In genomic region chr6:15476631-15477380, GRCh38 we compare ENCODE assay signal across 13 cellular contexts.
DNase-seq lines count a peak whose midpoint lies in the region; ATAC-seq and TF ChIP-seq lines count a peak whose summit lies in the region.
"Had no signal": no experiment of that assay in that cellular context is flagged by ENCODE, and none has a peak within 500 bp of the region (broad histone marks: within the 10 kb centered on the region; RNA-seq: fewer than 3 reads in every experiment).

No MANE protein-coding gene starts in this region.

- H3K36me3 ChIP-seq in SK-N-SH (replicated peaks in 1 of 2; ENCODE audit: control insufficient read depth in 1 of 2, insufficient read depth in 2 of 2, low read length in 1 of 2) (no peaks in the 10 kb centered on the region), lung (ENCODE audit: control insufficient read depth in 2 of 2, insufficient read depth in 2 of 2, low read length in 2 of 2) (peaks cover 0 to 4% of the 10 kb centered on the region in 2 donors), thoracic aorta (no peaks in the 10 kb centered on the region)

- no peaks in the 10 kb centered on the region for H3K27me3 ChIP-seq in SK-N-SH (ENCODE audit: insufficient read depth)
- no peaks in the 10 kb centered on the region for H3K27me3 ChIP-seq in lung (ENCODE audit: control insufficient read depth, insufficient read depth)
- H3K27me3 ChIP-seq in thoracic aorta (replicated peaks; ENCODE audit: insufficient read depth) = no peaks in the 10 kb centered on the region

- CTCF ChIA-PET in SK-N-SH (lab: Yijun Ruan, JAX) = interaction anchor here (1.3 to 1.6 kb wide), 2 partner anchors 13 to 35 kb away, joined by 3 to 6 read pairs; no protein-coding TSS in a partner anchor

- H3K9me2 ChIP-seq in SK-N-SH = no peaks in the 10 kb centered on the region

- TF ChIP-seq EP300 in SK-N-SH (IDR thresholded peaks at IDR 0.05; ENCODE audit: borderline replicate concordance in 1 of 2, low read depth in 1 of 2, low read length in 1 of 2) = no peak

- no peak for TF ChIP-seq RAD21 in SK-N-SH (IDR thresholded peaks at IDR 0.05; ENCODE audit: low read length)

- H3K79me2 ChIP-seq in SK-N-SH (ENCODE audit: insufficient read depth) = no peaks in the 10 kb centered on the region

- no peaks in the 10 kb centered on the region for H3F3A ChIP-seq in SK-N-SH (replicated peaks; ENCODE audit: insufficient read depth)

- H3K4me2 ChIP-seq in SK-N-SH = no peak overlapping the region

- H3K9ac ChIP-seq in SK-N-SH = no peak overlapping the region

- H3K9me3 ChIP-seq in SK-N-SH = no peaks in the 10 kb centered on the region
- H3K9me3 ChIP-seq in lung (ENCODE audit: control insufficient read depth in 2 of 2, insufficient read depth in 1 of 2, low read length in 1 of 2) = no peaks in the 10 kb centered on the region
- H3K9me3 ChIP-seq in thoracic aorta = no peaks in the 10 kb centered on the region

- DNase-seq in SK-N-SH (no peak), coronary artery (ENCODE audit: low spot score) (no peak), lung (ENCODE audit: low spot score) (no peak), thoracic aorta (ENCODE audit: low spot score) (no peak), NCI-H2196 (lab: John Stamatoyannopoulos, UW; ENCODE audit: unreplicated experiment) (no peak), occipital lobe (lab: John Stamatoyannopoulos, UW) (no peak)
- DNase-seq: activated CD8-positive, alpha-beta memory T cell treated with anti-CD3 and anti-CD28 coated beads, Interleukin-2, amount 50 U/mL, for 48 hours; MV-4-11; PC-3 had no signal

- H2AFZ ChIP-seq in SK-N-SH (ENCODE audit: low read depth) = no peak overlapping the region

- no peaks in the 10 kb centered on the region for H4K20me1 ChIP-seq in SK-N-SH (ENCODE audit: insufficient read depth)

- POLR2A ChIA-PET in SK-N-SH (lab: Yijun Ruan, JAX) = no interaction called here

- H3K4me1 ChIP-seq in SK-N-SH (ENCODE audit: control insufficient read depth in 1 of 2, insufficient read depth in 2 of 2, low read depth in 1 of 2, low read length in 1 of 2) (peaks cover 16 to 24% of the 10 kb centered on the region in 2 experiments), lung (ENCODE audit: control insufficient read depth in 2 of 2, insufficient read depth in 2 of 2, low read length in 2 of 2) (peaks cover 14 to 36% of the 10 kb centered on the region in 2 donors), thoracic aorta (ENCODE audit: control insufficient read depth in 1 of 2, low read depth in 2 of 2) (peaks cover 24 to 81% of the 10 kb centered on the region in 2 donors)

- ATAC-seq in SK-N-SH treated with all-trans-retinoic acid at 6 μM for 48 hours (peak; percentile 49; the same call in 2 of the 3 replicates), lung (ENCODE audit: insufficient read depth, low FRiP score) (no peak), thoracic aorta (ENCODE audit: insufficient number of reproducible peaks, low FRiP score, low read depth) (no peak), HG02973 (IDR thresholded peaks at IDR 0.05; ENCODE audit: unreplicated experiment) (no peak)
- ATAC-seq: PC-3 had no signal

- TF ChIP-seq CTCF in SK-N-SH (IDR thresholded peaks at IDR 0.05) (no peak), coronary artery (IDR thresholded peaks at IDR 0.05) (no peak), lung (IDR thresholded peaks at IDR 0.05; ENCODE audit: control extremely low read depth, extremely low read depth) (no peak), thoracic aorta (IDR thresholded peaks at IDR 0.05) (no peak)

- no peak overlapping the region for H3K4me3 ChIP-seq in SK-N-SH (ENCODE audit: low read depth in 2 of 2, low read length in 1 of 2)
- H3K4me3 ChIP-seq in coronary artery = no peak overlapping the region
- H3K4me3 ChIP-seq in lung = no peak overlapping the region
- H3K4me3 ChIP-seq in thoracic aorta = peak overlapping the region; percentile 32
- H3K4me3 ChIP-seq: skin epidermis had no signal

- WGBS in SK-N-SH (ENCODE audit: low lambda C conversion rate) = 77% methylated on average over 7 of the region's 7 CpGs
- WGBS in lung, 2 donors = 49 to 59% methylated on average over 7 of the region's 7 CpGs

- no peak overlapping the region for H3K27ac ChIP-seq in SK-N-SH (ENCODE audit: low read depth in 2 of 2, low read length in 1 of 2)
- H3K27ac ChIP-seq in coronary artery = peak overlapping the region; percentile 58 to 70
- peak overlapping the region; percentile 44 to 61 for H3K27ac ChIP-seq in lung (ENCODE audit: low read depth in 1 of 2, low read length in 1 of 2)
- peak overlapping the region; percentile 55 to 90 for H3K27ac ChIP-seq in thoracic aorta
- H3K27ac ChIP-seq: 22Rv1, skin epidermis had no signal

TF ChIP-seq in SK-N-SH treated with all-trans-retinoic acid at 6 μM for 48 hours, 23 proteins besides CTCF, POLR2A, EP300 and RAD21:
- TF ChIP-seq CSDC2 (CRISPR knock-in tag; IDR thresholded peaks at IDR 0.05) = no peak
- TF ChIP-seq ZFP3 (CRISPR knock-in tag; IDR thresholded peaks at IDR 0.05) = no peak
- TF ChIP-seq ZNF565 (CRISPR knock-in tag; conservative IDR thresholded peaks at IDR 0.05; ENCODE audit: low read depth) = no peak
- TF ChIP-seq TOX (CRISPR knock-in tag; IDR thresholded peaks at IDR 0.05; ENCODE audit: borderline replicate concordance) = no peak
- TF ChIP-seq PPARA (CRISPR knock-in tag; IDR thresholded peaks at IDR 0.05; ENCODE audit: borderline replicate concordance) = no peak
- TF ChIP-seq RARB (CRISPR knock-in tag; IDR thresholded peaks at IDR 0.05) = no peak

TF ChIP-seq in SK-N-SH, 30 proteins besides CTCF, POLR2A, EP300 and RAD21:
- no peak for TF ChIP-seq GATA2 (CRISPR knock-in tag; IDR thresholded peaks at IDR 0.05)
- no peak for TF ChIP-seq USF2 (IDR thresholded peaks at IDR 0.05; ENCODE audit: borderline replicate concordance, low read depth, low read length)
- no peak for TF ChIP-seq SMC3 (IDR thresholded peaks at IDR 0.05; ENCODE audit: low read depth, low read length)
- TF ChIP-seq RFX5 (IDR thresholded peaks at IDR 0.05; ENCODE audit: low read length) = no peak
- no peak for TF ChIP-seq TEAD4 (IDR thresholded peaks at IDR 0.05; ENCODE audit: borderline replicate concordance, insufficient read depth)

Comparison
In these comparisons a context has a peak if more than half of its experiments do, and no peak if none do; other contexts are left out.
1. H3K27ac ChIP-seq: peak in coronary artery (2 of 2), lung (2 of 2) and thoracic aorta (2 of 2); none in SK-N-SH (0 of 2).